Comparison of ENCODE assay signal across 28 cellular contexts in genomic region chr15:78854973-78855372, GRCh38. TPM values are rescaled to one million over a fixed set of nuclear protein-coding genes. Genes with fewer than 3 reads are reported as not detected.
"Had no signal": no experiment of that assay in that cellular context is flagged by ENCODE, and none has a peak within 500 bp of the region (broad histone marks: within the 10 kb centered on the region; RNA-seq: fewer than 3 reads in every experiment).

No MANE protein-coding gene starts in this region.

- ATAC-seq: activated CD4-positive, CD25-positive, alpha-beta regulatory T cell treated with anti-CD3 and anti-CD28 coated beads, Interleukin-2, amount 50 U/mL, for 24 hours; activated CD8-positive, alpha-beta memory T cell treated with anti-CD3 and anti-CD28 coated beads, Interleukin-2, amount 10 ng/mL, durations not matched to agents 7 days and 5 days; activated CD8-positive, alpha-beta T cell treated with anti-CD3 and anti-CD28 coated beads, Interleukin-2, amount 10 ng/mL, durations not matched to agents 7 days and 5 days; esophagus mucosa; left lung; natural killer cell; T-helper 17 cell had no signal

- H3K9me3 Mint-ChIP-seq: dendritic cell treated with granulocyte-macrophage colony-stimulating factor and Interleukin-4, amounts not matched to agents 40 ng/mL and 50 ng/mL, for 4 days; endodermal cell; natural killer cell had no signal

- H3K27ac Mint-ChIP-seq: activated CD8-positive, alpha-beta memory T cell treated with anti-CD3 and anti-CD28 coated beads, Interleukin-2, amount 10 ng/mL, durations not matched to agents 7 days and 5 days; activated CD8-positive, alpha-beta T cell treated with anti-CD3 and anti-CD28 coated beads, Interleukin-2, amount 10 ng/mL, durations not matched to agents 7 days and 5 days; activated naive CD8-positive, alpha-beta T cell; dendritic cell treated with granulocyte-macrophage colony-stimulating factor and Interleukin-4, amounts not matched to agents 40 ng/mL and 50 ng/mL, for 4 days; endodermal cell; natural killer cell; neural progenitor cell; T-helper 17 cell; type B pancreatic cell had no signal

- H3K9me3 ChIP-seq: adrenal gland, left lung, right atrium auricular region, testis, uterus had no signal

- H3K27me3 Mint-ChIP-seq: activated CD8-positive, alpha-beta memory T cell treated with anti-CD3 and anti-CD28 coated beads, Interleukin-2, amount 10 ng/mL, durations not matched to agents 7 days and 5 days; activated naive CD8-positive, alpha-beta T cell; dendritic cell treated with granulocyte-macrophage colony-stimulating factor and Interleukin-4, amounts not matched to agents 40 ng/mL and 50 ng/mL, for 4 days; T-helper 17 cell had no signal

- H3K4me3 ChIP-seq: adrenal gland, left lung, lung, neural progenitor cell, right atrium auricular region, testis, uterus had no signal

- H3K27ac ChIP-seq: adrenal gland, brain microvascular endothelial cell, left lung, neural progenitor cell, right atrium auricular region, testis, uterus, WERI-Rb-1 had no signal

- H3K36me3 ChIP-seq: adrenal gland, brain microvascular endothelial cell, left lung, neural progenitor cell, right atrium auricular region, uterus, WERI-Rb-1 had no signal

- DNase-seq: activated CD8-positive, alpha-beta memory T cell treated with anti-CD3 and anti-CD28 coated beads, Interleukin-2, amount 10 ng/mL, durations not matched to agents 7 days and 5 days; activated CD8-positive, alpha-beta T cell treated with anti-CD3 and anti-CD28 coated beads, Interleukin-2, amount 10 ng/mL, durations not matched to agents 7 days and 5 days; activated naive CD4-positive, alpha-beta T cell treated with Interleukin-2 at 50 U/mL for 16 hours; activated T-cell treated with anti-CD3 and anti-CD28 coated beads, Interleukin-2, amount 50 U/mL, for 48 hours; adrenal gland; brain microvascular endothelial cell; caudate nucleus; endodermal cell; foreskin melanocyte; left lung; mesendoderm; natural killer cell; occipital lobe; stimulated activated naive CD4-positive, alpha-beta T cell; T-helper 17 cell; T1000; testis; uterus; WERI-Rb-1 had no signal

- H3K36me3 Mint-ChIP-seq: activated CD8-positive, alpha-beta memory T cell treated with anti-CD3 and anti-CD28 coated beads, Interleukin-2, amount 10 ng/mL, durations not matched to agents 7 days and 5 days; activated naive CD8-positive, alpha-beta T cell; natural killer cell; type B pancreatic cell had no signal

- H3K4me1 ChIP-seq: adrenal gland, right atrium auricular region, testis, uterus had no signal

- H3K4me3 Mint-ChIP-seq: activated CD8-positive, alpha-beta memory T cell treated with anti-CD3 and anti-CD28 coated beads, Interleukin-2, amount 10 ng/mL, durations not matched to agents 7 days and 5 days; activated CD8-positive, alpha-beta T cell treated with anti-CD3 and anti-CD28 coated beads, Interleukin-2, amount 10 ng/mL, durations not matched to agents 7 days and 5 days; activated naive CD8-positive, alpha-beta T cell; dendritic cell treated with granulocyte-macrophage colony-stimulating factor and Interleukin-4, amounts not matched to agents 40 ng/mL and 50 ng/mL, for 4 days; endodermal cell; natural killer cell; neural progenitor cell; T-helper 17 cell; type B pancreatic cell had no signal

- H3K27me3 ChIP-seq: adrenal gland, brain microvascular endothelial cell, left lung, neural progenitor cell, right atrium auricular region, testis, uterus had no signal

RNA-seq across cellular contexts. Expression of gene ADAMTS7, which starts 43.7 kb away (rescaled TPM):
- total RNA-seq: activated CD8-positive, alpha-beta T cell treated with anti-CD3 and anti-CD28 coated beads, Interleukin-2, amount 10 ng/mL, durations not matched to agents 7 days and 5 days; mononuclear cell; T-helper 17 cell had no signal
